1 cellular context compared by ENCODE assay signal in the genomic region with DNA sequence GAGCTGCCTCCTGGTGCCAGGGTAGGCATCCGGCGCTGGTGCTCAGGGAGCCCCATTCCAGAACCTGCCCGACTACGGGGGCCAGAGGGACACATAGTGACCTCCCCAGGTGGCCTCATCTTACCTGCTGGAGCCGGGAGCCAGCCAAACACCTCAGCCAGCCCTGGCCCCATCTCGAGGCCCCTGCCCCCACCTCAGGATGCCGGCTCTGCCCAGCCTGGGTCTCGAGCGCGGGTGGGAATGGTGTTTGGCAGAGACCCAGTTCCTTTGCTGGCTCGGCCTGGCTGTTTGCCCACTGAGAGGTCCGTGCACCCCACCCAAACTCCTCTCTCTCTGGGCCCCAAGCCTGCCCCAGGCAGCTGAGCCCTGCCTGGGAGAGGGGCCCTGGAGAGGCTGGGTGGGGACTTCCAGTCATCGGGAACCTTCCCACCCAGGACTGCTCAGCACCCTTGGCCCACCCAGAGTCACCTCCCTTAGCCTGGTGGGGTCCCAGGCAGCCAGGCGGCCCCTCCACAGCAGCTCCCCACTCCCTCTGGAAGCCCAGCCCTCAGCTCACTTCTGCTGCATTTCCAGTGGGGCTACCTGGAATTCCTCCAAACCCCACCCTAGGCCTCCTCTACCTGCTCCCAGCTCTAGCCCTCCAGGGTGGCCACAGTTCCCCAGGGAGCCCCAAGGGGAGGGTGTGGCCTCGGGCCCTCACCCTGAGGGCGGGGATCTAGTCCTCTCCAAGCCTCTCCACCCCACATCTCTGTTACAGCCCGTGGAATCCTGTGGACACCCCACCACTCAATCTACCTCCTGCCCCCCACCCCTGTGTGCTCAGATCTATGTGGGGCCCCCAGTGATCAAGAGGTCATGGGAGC.
TF ChIP-seq lines count a peak whose summit lies in the region.

No MANE protein-coding gene starts in this region.

TF ChIP-seq in HCT116, 20 proteins besides CTCF, POLR2A, EP300 and RAD21 (continued from another document):
- TF ChIP-seq, protein P1, sequence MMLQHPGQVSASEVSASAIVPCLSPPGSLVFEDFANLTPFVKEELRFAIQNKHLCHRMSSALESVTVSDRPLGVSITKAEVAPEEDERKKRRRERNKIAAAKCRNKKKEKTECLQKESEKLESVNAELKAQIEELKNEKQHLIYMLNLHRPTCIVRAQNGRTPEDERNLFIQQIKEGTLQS (IDR thresholded peaks at IDR 0.05) = no peak
- TF ChIP-seq TCF7L2 (IDR thresholded peaks at IDR 0.05; ENCODE audit: borderline replicate concordance, extremely low read depth, insufficient read depth, insufficient read length) (no peak), CEBPB (IDR thresholded peaks at IDR 0.05; ENCODE audit: low read depth) (no peak), EZH2phosphoT487 (IDR thresholded peaks at IDR 0.05; ENCODE audit: borderline replicate concordance) (no peak), ZFX (IDR thresholded peaks at IDR 0.05) (no peak), ELF1 (IDR thresholded peaks at IDR 0.05; ENCODE audit: borderline replicate concordance, low read depth) (no peak), EZH2 (IDR thresholded peaks at IDR 0.05) (no peak), YY1 (IDR thresholded peaks at IDR 0.05; ENCODE audit: extremely low read depth, insufficient replicate concordance, low read depth, low read length) (no peak), CBX3 (IDR thresholded peaks at IDR 0.05; ENCODE audit: low read depth) (no peak), ZNF274 (IDR thresholded peaks at IDR 0.05; ENCODE audit: low read depth, low read length) (no peak), EGR1 (IDR thresholded peaks at IDR 0.05; ENCODE audit: low read depth) (no peak)
- TF ChIP-seq, protein P2, sequence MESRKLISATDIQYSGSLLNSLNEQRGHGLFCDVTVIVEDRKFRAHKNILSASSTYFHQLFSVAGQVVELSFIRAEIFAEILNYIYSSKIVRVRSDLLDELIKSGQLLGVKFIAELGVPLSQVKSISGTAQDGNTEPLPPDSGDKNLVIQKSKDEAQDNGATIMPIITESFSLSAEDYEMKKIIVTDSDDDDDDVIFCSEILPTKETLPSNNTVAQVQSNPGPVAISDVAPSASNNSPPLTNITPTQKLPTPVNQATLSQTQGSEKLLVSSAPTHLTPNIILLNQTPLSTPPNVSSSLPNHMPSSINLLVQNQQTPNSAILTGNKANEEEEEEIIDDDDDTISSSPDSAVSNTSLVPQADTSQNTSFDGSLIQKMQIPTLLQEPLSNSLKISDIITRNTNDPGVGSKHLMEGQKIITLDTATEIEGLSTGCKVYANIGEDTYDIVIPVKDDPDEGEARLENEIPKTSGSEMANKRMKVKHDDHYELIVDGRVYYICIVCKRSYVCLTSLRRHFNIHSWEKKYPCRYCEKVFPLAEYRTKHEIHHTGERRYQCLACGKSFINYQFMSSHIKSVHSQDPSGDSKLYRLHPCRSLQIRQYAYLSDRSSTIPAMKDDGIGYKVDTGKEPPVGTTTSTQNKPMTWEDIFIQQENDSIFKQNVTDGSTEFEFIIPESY (IDR thresholded peaks at IDR 0.05; ENCODE audit: extremely low read depth, insufficient replicate concordance, low read length) = no peak
- TF ChIP-seq, protein P3, sequence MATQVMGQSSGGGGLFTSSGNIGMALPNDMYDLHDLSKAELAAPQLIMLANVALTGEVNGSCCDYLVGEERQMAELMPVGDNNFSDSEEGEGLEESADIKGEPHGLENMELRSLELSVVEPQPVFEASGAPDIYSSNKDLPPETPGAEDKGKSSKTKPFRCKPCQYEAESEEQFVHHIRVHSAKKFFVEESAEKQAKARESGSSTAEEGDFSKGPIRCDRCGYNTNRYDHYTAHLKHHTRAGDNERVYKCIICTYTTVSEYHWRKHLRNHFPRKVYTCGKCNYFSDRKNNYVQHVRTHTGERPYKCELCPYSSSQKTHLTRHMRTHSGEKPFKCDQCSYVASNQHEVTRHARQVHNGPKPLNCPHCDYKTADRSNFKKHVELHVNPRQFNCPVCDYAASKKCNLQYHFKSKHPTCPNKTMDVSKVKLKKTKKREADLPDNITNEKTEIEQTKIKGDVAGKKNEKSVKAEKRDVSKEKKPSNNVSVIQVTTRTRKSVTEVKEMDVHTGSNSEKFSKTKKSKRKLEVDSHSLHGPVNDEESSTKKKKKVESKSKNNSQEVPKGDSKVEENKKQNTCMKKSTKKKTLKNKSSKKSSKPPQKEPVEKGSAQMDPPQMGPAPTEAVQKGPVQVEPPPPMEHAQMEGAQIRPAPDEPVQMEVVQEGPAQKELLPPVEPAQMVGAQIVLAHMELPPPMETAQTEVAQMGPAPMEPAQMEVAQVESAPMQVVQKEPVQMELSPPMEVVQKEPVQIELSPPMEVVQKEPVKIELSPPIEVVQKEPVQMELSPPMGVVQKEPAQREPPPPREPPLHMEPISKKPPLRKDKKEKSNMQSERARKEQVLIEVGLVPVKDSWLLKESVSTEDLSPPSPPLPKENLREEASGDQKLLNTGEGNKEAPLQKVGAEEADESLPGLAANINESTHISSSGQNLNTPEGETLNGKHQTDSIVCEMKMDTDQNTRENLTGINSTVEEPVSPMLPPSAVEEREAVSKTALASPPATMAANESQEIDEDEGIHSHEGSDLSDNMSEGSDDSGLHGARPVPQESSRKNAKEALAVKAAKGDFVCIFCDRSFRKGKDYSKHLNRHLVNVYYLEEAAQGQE (IDR thresholded peaks at IDR 0.05; ENCODE audit: low read depth) = no peak
